In genomic region chr13:86002921-86003488, GRCh38 we compare ENCODE assay signal across 18 cellular contexts.
DNase-seq lines count a peak whose midpoint lies in the region; ATAC-seq, FAIRE-seq and TF ChIP-seq lines count a peak whose summit lies in the region.
"Had no signal": no experiment of that assay in that cellular context is flagged by ENCODE, and none has a peak within 500 bp of the region (broad histone marks: within the 10 kb centered on the region; RNA-seq: fewer than 3 reads in every experiment).

No MANE protein-coding gene starts in this region.

- ATAC-seq in HepG2 (no peak), GM21526 (IDR thresholded peaks at IDR 0.05; ENCODE audit: low FRiP score, unreplicated experiment) (no peak)
- ATAC-seq: K562, pancreas had no signal

- no peak overlapping the region for H2BK120ac ChIP-seq in mesenchymal stem cell (ENCODE audit: low read depth, low read length)

- POLR2A ChIA-PET in HepG2 (lab: Yijun Ruan, JAX): no interaction called here

- H3K23ac ChIP-seq in mesenchymal stem cell (ENCODE audit: low read length in 2 of 2): no peak overlapping the region

- WGBS in mesenchymal stem cell: 82% methylated on average over 3 of the region's 3 CpGs
- 0% methylated on average over 3 of the region's 3 CpGs for WGBS in HepG2 (ENCODE audit: low lambda C conversion rate)

- no peaks in the 10 kb centered on the region for H3K79me2 ChIP-seq in HepG2 (ENCODE audit: insufficient read depth, low read length)

- no peak overlapping the region for H2AK5ac ChIP-seq in mesenchymal stem cell (ENCODE audit: low read length, severe bottlenecking)

- H3K27ac ChIP-seq in mesenchymal stem cell (ENCODE audit: low read length, poor library complexity, severe bottlenecking): peak overlapping the region; percentile 32
- H3K27ac ChIP-seq in HepG2 (ENCODE audit: extremely low read length, insufficient read depth, low read length): no peak overlapping the region
- H3K27ac ChIP-seq in colonic mucosa: no peak overlapping the region
- H3K27ac ChIP-seq: cardiac muscle cell, pancreas had no signal

- in situ Hi-C loops in HepG2 (cut with HindIII; ENCODE audit: extremely low pct_ligation_motif_present, low pct_unique_long_range_greater_than_20kb): no loop called here

- TF ChIP-seq RAD21 in HepG2 (CRISPR knock-in tag; IDR thresholded peaks at IDR 0.05): no peak

- FAIRE-seq in HepG2 (lab: Jason Lieb, UNC): no peak
- FAIRE-seq: H1, K562 had no signal

- CTCF ChIA-PET in HepG2 (lab: Yijun Ruan, JAX; ENCODE audit: low intra/inter-chr PET ratio, low total read pairs): no interaction called here

- BruUV-seq in HepG2 (replicated peaks; lab: Mats Ljungman, UMichigan): no TSS peak

- H4K20me1 ChIP-seq in HepG2 (ENCODE audit: insufficient read depth, low read length): no peaks in the 10 kb centered on the region

- H3K18ac ChIP-seq in mesenchymal stem cell (ENCODE audit: low read depth in 1 of 2, low read length in 2 of 2): no peak overlapping the region

- H3K4me1 ChIP-seq in mesenchymal stem cell (ENCODE audit: control insufficient read depth, insufficient read depth, low read depth, low read length): no peaks in the 10 kb centered on the region
- H3K4me1 ChIP-seq in HepG2 (ENCODE audit: insufficient read depth, low read length): no peaks in the 10 kb centered on the region
- no peaks in the 10 kb centered on the region for H3K4me1 ChIP-seq in colonic mucosa
- H3K4me1 ChIP-seq: pancreas had no signal

- H3K36me3 ChIP-seq in mesenchymal stem cell (ENCODE audit: control insufficient read depth in 1 of 2, insufficient read depth in 2 of 2, low read depth in 1 of 2, low read length in 2 of 2) (no peaks in the 10 kb centered on the region), HepG2 (replicated peaks in 1 of 2; ENCODE audit: control insufficient read depth in 1 of 2, insufficient read depth in 2 of 2, low read length in 2 of 2) (no peaks in the 10 kb centered on the region), colonic mucosa (no peaks in the 10 kb centered on the region)
- H3K36me3 ChIP-seq: cardiac muscle cell, pancreas had no signal

- H2AFZ ChIP-seq in mesenchymal stem cell (ENCODE audit: low read depth, low read length) (no peak overlapping the region), HepG2 (ENCODE audit: low read length) (no peak overlapping the region)

- TF ChIP-seq CTCF in HepG2 (CRISPR knock-in tag; IDR thresholded peaks at IDR 0.05) (no peak), colonic mucosa (IDR thresholded peaks at IDR 0.05) (no peak)

- no peak overlapping the region for H4K8ac ChIP-seq in mesenchymal stem cell (ENCODE audit: low read length)

- H3K79me1 ChIP-seq in mesenchymal stem cell (replicated peaks; ENCODE audit: low read length, poor library complexity, severe bottlenecking): no peaks in the 10 kb centered on the region

- no peak overlapping the region for H4K91ac ChIP-seq in mesenchymal stem cell (ENCODE audit: low read length)

- H2BK12ac ChIP-seq in mesenchymal stem cell (ENCODE audit: low read length in 2 of 2): no peak overlapping the region

- H3K4me2 ChIP-seq in mesenchymal stem cell (ENCODE audit: low read length, poor library complexity, severe bottlenecking) (no peak overlapping the region), HepG2 (ENCODE audit: low read depth, low read length) (no peak overlapping the region)

- no peak for TF ChIP-seq POLR2A in HepG2 (IDR thresholded peaks at IDR 0.05; ENCODE audit: insufficient read depth in 1 of 2, low read depth in 2 of 2, low read length in 2 of 2)

- no peaks in the 10 kb centered on the region for H3K9me3 ChIP-seq in mesenchymal stem cell (ENCODE audit: control insufficient read depth, low read length)
- no peaks in the 10 kb centered on the region for H3K9me3 ChIP-seq in HepG2 (ENCODE audit: low read length)
- H3K9me3 ChIP-seq in colonic mucosa: no peaks in the 10 kb centered on the region
- H3K9me3 ChIP-seq: pancreas had no signal

- H2BK5ac ChIP-seq in mesenchymal stem cell (ENCODE audit: low read depth, low read length, poor library complexity, severe bottlenecking): no peak overlapping the region

- no peaks in the 10 kb centered on the region for H3K27me3 ChIP-seq in mesenchymal stem cell (ENCODE audit: control insufficient read depth in 1 of 2, insufficient read depth in 1 of 2, low read length in 2 of 2)
- no peaks in the 10 kb centered on the region for H3K27me3 ChIP-seq in HepG2 (ENCODE audit: control insufficient read depth in 1 of 2, insufficient read depth in 2 of 2, low read length in 2 of 2)
- H3K27me3 ChIP-seq in colonic mucosa: no peaks in the 10 kb centered on the region
- H3K27me3 ChIP-seq: cardiac muscle cell, pancreas had no signal

- intact Hi-C loops in HepG2 (cut with micrococcal nuclease; ENCODE audit: unreplicated experiment) (no loop called here), colonic mucosa (cut with DNase I) (no loop called here)

- no peak overlapping the region for H2BK15ac ChIP-seq in mesenchymal stem cell (ENCODE audit: low read depth, poor library complexity, severe bottlenecking)

- H3K9ac ChIP-seq in mesenchymal stem cell (ENCODE audit: low read length) (no peak overlapping the region), HepG2 (ENCODE audit: insufficient read depth, low read depth, low read length) (no peak overlapping the region), colonic mucosa (ENCODE audit: low read depth in 2 of 2, low read length in 2 of 2) (no peak overlapping the region)

- no peak overlapping the region for H3K14ac ChIP-seq in mesenchymal stem cell (ENCODE audit: low read length in 2 of 2)

- DNase-seq in DMS53 (lab: John Stamatoyannopoulos, UW) (peak; percentile 74), NCI-H146 treated with DMSO at 0.1 percent for 48 hours (lab: John Stamatoyannopoulos, UW; ENCODE audit: unreplicated experiment) (peak; percentile 99), NCI-H748 treated with DMSO at 0.1 percent for 48 hours (lab: John Stamatoyannopoulos, UW) (peak; percentile 96), mesenchymal stem cell (no peak), HepG2 (ENCODE audit: low spot score) (no peak), colonic mucosa (no peak), NCI-H2029 (lab: John Stamatoyannopoulos, UW) (no peak)
- DNase-seq: activated CD4-positive, alpha-beta T cell treated with anti-CD3 and anti-CD28 coated beads, Interleukin-2, amount 10 ng/mL, durations not matched to agents 7 days and 5 days; activated gamma-delta T cell; CD4-positive, CD25-positive, alpha-beta regulatory T cell; erythroblast; NCI-H1105; pancreas; stimulated activated CD4-positive, alpha-beta T cell treated with anti-CD3 and anti-CD28 coated beads, Interleukin-4, amount 100 ng/mL, for 1 hour had no signal

- H3K4me3 ChIP-seq in mesenchymal stem cell (ENCODE audit: insufficient read depth in 1 of 2, low read depth in 1 of 2, low read length in 2 of 2) (no peak overlapping the region), HepG2 (replicated peaks in 1 of 3; ENCODE audit: insufficient read depth in 1 of 3, low read depth in 2 of 3, low read length in 3 of 3) (no peak overlapping the region), colonic mucosa (no peak overlapping the region)
- H3K4me3 ChIP-seq: cardiac muscle cell, K562, pancreas had no signal

- H3K4ac ChIP-seq in mesenchymal stem cell (ENCODE audit: low read depth in 1 of 2, low read length in 2 of 2): no peak overlapping the region

- TF ChIP-seq EP300 in HepG2 (IDR thresholded peaks at IDR 0.05; ENCODE audit: low read depth in 2 of 2, low read length in 2 of 2): no peak
- no peak for TF ChIP-seq EP300 in HepG2 (CRISPR knock-in tag; IDR thresholded peaks at IDR 0.05; ENCODE audit: borderline replicate concordance)

TF ChIP-seq in HepG2, 621 proteins besides CTCF, POLR2A, EP300 and RAD21:
- TF ChIP-seq HDAC6 (IDR thresholded peaks at IDR 0.05; ENCODE audit: low read depth, low read length) (no peak), ZBTB20 (CRISPR knock-in tag; IDR thresholded peaks at IDR 0.05; ENCODE audit: borderline replicate concordance, low read depth) (no peak)

Comparison
In these comparisons a context has a peak if more than half of its experiments do, and no peak if none do; other contexts are left out.
1. DNase-seq: peak in DMS53 (single experiment), NCI-H146 treated with DMSO at 0.1 percent for 48 hours (single experiment) and NCI-H748 treated with DMSO at 0.1 percent for 48 hours (single experiment); none in mesenchymal stem cell (single experiment), HepG2 (single experiment), colonic mucosa (single experiment) and NCI-H2029 (single experiment).